In genomic region chr19:2805991-2806649, GRCh38 we compare ENCODE assay signal across 1 cellular context.
TF ChIP-seq lines count a peak whose summit lies in the region.

No MANE protein-coding gene starts in this region.

TF ChIP-seq in SK-N-SH, 30 proteins besides CTCF, POLR2A, EP300 and RAD21 (continued from another document):
- TF ChIP-seq RFX5 (IDR thresholded peaks at IDR 0.05; ENCODE audit: low read length) (no peak), TEAD4 (IDR thresholded peaks at IDR 0.05; ENCODE audit: borderline replicate concordance, insufficient read depth) (no peak), FOSL2 (IDR thresholded peaks at IDR 0.05; ENCODE audit: borderline replicate concordance, low read depth) (no peak), ELF1 (IDR thresholded peaks at IDR 0.05) (no peak), SIN3A (IDR thresholded peaks at IDR 0.05; ENCODE audit: borderline replicate concordance, low read depth, low read length) (no peak), MXI1 (IDR thresholded peaks at IDR 0.05; ENCODE audit: low read depth, low read length) (no peak), RXRA (IDR thresholded peaks at IDR 0.05; ENCODE audit: borderline replicate concordance, low read depth) (no peak), NRF1 (IDR thresholded peaks at IDR 0.05; ENCODE audit: low read depth, low read length) (no peak), PBX3 (IDR thresholded peaks at IDR 0.05) (no peak), TCF12 (IDR thresholded peaks at IDR 0.05) (no peak)
